Comparison of ENCODE assay signal across 8 cellular contexts in the genomic region with DNA sequence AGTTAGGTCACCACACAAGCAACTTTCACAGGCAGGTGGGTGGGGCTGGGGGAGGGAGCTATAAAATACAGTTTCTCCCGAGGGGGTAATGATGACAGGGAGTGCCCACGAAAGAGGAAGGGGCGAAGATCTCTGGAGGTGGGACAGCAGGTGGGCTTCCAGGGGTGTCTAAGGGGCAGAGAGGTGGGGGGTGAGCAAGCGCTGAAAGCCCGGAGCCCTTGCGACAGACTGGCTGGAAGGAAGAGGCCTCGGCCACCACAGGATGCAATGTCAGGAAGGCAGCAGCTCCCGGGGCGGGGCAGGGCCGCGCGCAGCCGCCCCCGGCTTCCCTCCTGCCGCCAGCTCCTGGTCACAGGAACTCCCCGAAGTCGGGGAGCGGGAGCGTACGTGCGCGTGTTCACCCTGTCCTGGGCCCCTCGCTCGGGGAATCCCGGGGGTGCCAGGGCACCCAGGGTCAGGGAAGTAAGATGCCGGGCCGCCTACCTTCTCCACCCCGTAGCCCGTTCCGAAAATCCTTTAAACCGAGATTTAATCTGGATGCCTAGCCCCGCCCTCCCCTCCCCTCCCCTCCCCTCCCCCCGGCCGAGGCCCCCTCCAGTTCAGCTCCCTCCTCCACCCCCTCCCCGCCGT.
A peak's percentile ranks its signal among the peaks of the same experiment; 100 is the strongest.
DNase-seq lines count a peak whose midpoint lies in the region; ATAC-seq and FAIRE-seq lines count a peak whose summit lies in the region.

No MANE protein-coding gene starts in this region.

- no peak for DNase-seq in activated CD4-positive, CD25-positive, alpha-beta regulatory T cell (lab: John Stamatoyannopoulos, UW)
- DNase-seq in HTR-8/SVneo (ENCODE audit: insufficient read length, low spot score) (peak; percentile 83), middle frontal gyrus (ENCODE audit: extremely low spot score, low spot score) (no peak)
- peak; percentile 52 for DNase-seq in activated CD4-positive, CD25-positive, alpha-beta regulatory T cell treated with anti-CD3 and anti-CD28 coated beads, Interleukin-2, amount 50 U/mL, for 72 hours
- DNase-seq in effector memory CD4-positive, alpha-beta T cell = peak in 2 of 3 donors; percentile 11 to 23

- H3K36me3 ChIP-seq in effector memory CD4-positive, alpha-beta T cell (ENCODE audit: control insufficient read depth, insufficient read depth, low read length) = no peaks in the 10 kb centered on the region
- peaks cover 22% of the 10 kb centered on the region for H3K36me3 ChIP-seq in mesodermal cell (ENCODE audit: control insufficient read depth, insufficient read depth, low read length)

- peaks cover 51% of the 10 kb centered on the region for H3K4me1 Mint-ChIP-seq in stimulated activated naive CD8-positive, alpha-beta T cell treated with anti-CD3 and anti-CD28 coated beads, Interleukin-15, Interleukin-2, amounts not matched to agents 100 ng/mL and 50 ng/mL, for 24 hours (ENCODE audit: low read depth)

- FAIRE-seq in HTR-8/SVneo (lab: Jason Lieb, UNC) = no peak

- H3K27me3 ChIP-seq in effector memory CD4-positive, alpha-beta T cell (replicated peaks; ENCODE audit: control insufficient read depth, insufficient read depth, low read length, poor library complexity, severe bottlenecking) = no peaks in the 10 kb centered on the region

- peak overlapping the region; percentile 27 for H3K27ac ChIP-seq in effector memory CD4-positive, alpha-beta T cell (ENCODE audit: insufficient read depth, low read length, poor library complexity, severe bottlenecking)
- H3K27ac ChIP-seq in mesodermal cell (ENCODE audit: low read depth, low read length, severe bottlenecking) = peak overlapping the region; percentile 67

- peaks cover 29% of the 10 kb centered on the region for H3K4me1 ChIP-seq in effector memory CD4-positive, alpha-beta T cell (ENCODE audit: control insufficient read depth, insufficient read depth, low read length, poor library complexity, severe bottlenecking)
- H3K4me1 ChIP-seq in mesodermal cell (ENCODE audit: control insufficient read depth, insufficient read depth, low read length, poor library complexity, severe bottlenecking) = peaks cover 67% of the 10 kb centered on the region

- 1 to 2% methylated on average over 15 to 22 of the region's 36 CpGs for WGBS in mesodermal cell (ENCODE audit: insufficient coverage in 2 of 2), 2 experiments

- peaks cover 14% of the 10 kb centered on the region for H3K36me3 Mint-ChIP-seq in stimulated activated naive CD8-positive, alpha-beta T cell treated with anti-CD3 and anti-CD28 coated beads, Interleukin-15, Interleukin-2, amounts not matched to agents 100 ng/mL and 50 ng/mL, for 24 hours (ENCODE audit: low read depth)

- peak overlapping the region; percentile 62 for H3K4me3 ChIP-seq in effector memory CD4-positive, alpha-beta T cell (ENCODE audit: insufficient read depth, low read depth, low read length, poor library complexity, severe bottlenecking)
- H3K4me3 ChIP-seq in mesodermal cell (ENCODE audit: extremely low read depth, insufficient read depth, low read length, poor library complexity, severe bottlenecking) = peak overlapping the region; percentile 39

- H3K4me3 Mint-ChIP-seq in stimulated activated naive CD8-positive, alpha-beta T cell treated with anti-CD3 and anti-CD28 coated beads, Interleukin-15, Interleukin-2, amounts not matched to agents 100 ng/mL and 50 ng/mL, for 24 hours = peak overlapping the region; percentile 73

- peak overlapping the region; percentile 79 for H3K27ac Mint-ChIP-seq in stimulated activated naive CD8-positive, alpha-beta T cell treated with anti-CD3 and anti-CD28 coated beads, Interleukin-15, Interleukin-2, amounts not matched to agents 100 ng/mL and 50 ng/mL, for 24 hours

- peak; percentile 3 to 9 for ATAC-seq in activated CD4-positive, CD25-positive, alpha-beta regulatory T cell treated with anti-CD3 and anti-CD28 coated beads, Interleukin-2, amount 50 U/mL, for 24 hours

- no peaks in the 10 kb centered on the region for H3K27me3 Mint-ChIP-seq in stimulated activated naive CD8-positive, alpha-beta T cell treated with anti-CD3 and anti-CD28 coated beads, Interleukin-15, Interleukin-2, amounts not matched to agents 100 ng/mL and 50 ng/mL, for 24 hours

- H3K9me3 Mint-ChIP-seq in stimulated activated naive CD8-positive, alpha-beta T cell treated with anti-CD3 and anti-CD28 coated beads, Interleukin-15, Interleukin-2, amounts not matched to agents 100 ng/mL and 50 ng/mL, for 24 hours = no peaks in the 10 kb centered on the region

- no peaks in the 10 kb centered on the region for H3K9me3 ChIP-seq in effector memory CD4-positive, alpha-beta T cell (ENCODE audit: control insufficient read depth, low read length)
- no peaks in the 10 kb centered on the region for H3K9me3 ChIP-seq in mesodermal cell (ENCODE audit: control insufficient read depth, low read length)

Comparison
In these comparisons a context has a peak if more than half of its experiments do, and no peak if none do; other contexts are left out.
1. DNase-seq: peak in HTR-8/SVneo (single experiment), activated CD4-positive, CD25-positive, alpha-beta regulatory T cell treated with anti-CD3 and anti-CD28 coated beads, Interleukin-2, amount 50 U/mL, for 72 hours (single experiment) and effector memory CD4-positive, alpha-beta T cell (2 of 3); none in activated CD4-positive, CD25-positive, alpha-beta regulatory T cell (0 of 4) and middle frontal gyrus (single experiment).